In genomic region chrX:20066968-20067708, GRCh38 we compare ENCODE assay signal across 8 cellular contexts. TPM values are rescaled to one million over a fixed set of nuclear protein-coding genes. Genes with fewer than 3 reads are reported as not detected.
DNase-seq lines count a peak whose midpoint lies in the region; ATAC-seq, FAIRE-seq and TF ChIP-seq lines count a peak whose summit lies in the region.

No MANE protein-coding gene starts in this region.

- peaks cover 0 to 3% (median 0%) of the 10 kb centered on the region in 3 donors for H3K27me3 Mint-ChIP-seq in naive B cell

- no peaks in the 10 kb centered on the region for H3K9me3 Mint-ChIP-seq in naive B cell

- peaks cover 2 to 16% (median 7%) of the 10 kb centered on the region in 3 donors for H3K4me1 Mint-ChIP-seq in naive B cell

- no peak for TF ChIP-seq POLR2A in lower leg skin (IDR thresholded peaks at IDR 0.05)

- H3K4me3 ChIP-seq in lower leg skin (ENCODE audit: low read depth, poor library complexity, severe bottlenecking), result no peak overlapping the region

- DNase-seq in COLO829 (ENCODE audit: low spot score) (peak; percentile 42), HK-2 (ENCODE audit: unreplicated experiment) (peak; percentile 19), RCC 7860 (ENCODE audit: low spot score) (peak; percentile 57), dermis microvascular lymphatic vessel endothelial cell (ENCODE audit: low read depth in 2 of 2) (peak; percentile 11 to 37), naive B cell (peak; percentile 26), lower leg skin (ENCODE audit: low spot score in 2 of 2) (no peak)

- peak overlapping the region in 2 of 6 donors; percentile 3 to 53 for H3K27ac Mint-ChIP-seq in naive B cell

- H3K36me3 Mint-ChIP-seq in naive B cell, result no peaks in the 10 kb centered on the region

- TF ChIP-seq CTCF in lower leg skin (IDR thresholded peaks at IDR 0.05), result no peak

- peak; percentile 78 for FAIRE-seq in RCC 7860 (lab: Jason Lieb, UNC)

- ATAC-seq in GM18511 (IDR thresholded peaks at IDR 0.05; ENCODE audit: unreplicated experiment) (peak; percentile 81), naive B cell (ENCODE audit: low read depth in 2 of 2) (peak; percentile 54 to 70), HG03196 (IDR thresholded peaks at IDR 0.05; ENCODE audit: unreplicated experiment) (no peak)

- H3K4me3 Mint-ChIP-seq in naive B cell, result no peak overlapping the region

- intact Hi-C loops in lower leg skin (cut with DNase I; ENCODE audit: low total_unique reads), result loop anchor here (10.0 kb wide), 1 partner anchor 162 kb away; no protein-coding TSS in a partner anchor

- 45% methylated on average over 6 of the region's 6 CpGs for WGBS in lower leg skin, 2 donors

RNA-seq across cellular contexts. Expression of gene MAP7D2, which starts 49.6 kb away (rescaled TPM):
- total RNA-seq in dermis microvascular lymphatic vessel endothelial cell, result 0.13 and 0.26 TPM in 2 replicates
- polyA plus RNA-seq in naive B cell (ENCODE audit: low read depth in 6 of 6), result under 1 TPM in 2 of 6 donors, not detected in 4; 0.17 to 0.21 TPM
- total RNA-seq in lower leg skin, result 1 to 10 TPM in 1 of 4 donors, under 1 TPM in 3; 0.15 to 1.2 (median 0.73) TPM

Comparison
In these comparisons a context has a peak if more than half of its experiments do, and no peak if none do; other contexts are left out.
1. DNase-seq: peak in COLO829 (single experiment), HK-2 (single experiment), RCC 7860 (single experiment), dermis microvascular lymphatic vessel endothelial cell (2 of 2) and naive B cell (single experiment); none in lower leg skin (0 of 2).